Comparison of ENCODE assay signal across 8 cellular contexts in the genomic region with DNA sequence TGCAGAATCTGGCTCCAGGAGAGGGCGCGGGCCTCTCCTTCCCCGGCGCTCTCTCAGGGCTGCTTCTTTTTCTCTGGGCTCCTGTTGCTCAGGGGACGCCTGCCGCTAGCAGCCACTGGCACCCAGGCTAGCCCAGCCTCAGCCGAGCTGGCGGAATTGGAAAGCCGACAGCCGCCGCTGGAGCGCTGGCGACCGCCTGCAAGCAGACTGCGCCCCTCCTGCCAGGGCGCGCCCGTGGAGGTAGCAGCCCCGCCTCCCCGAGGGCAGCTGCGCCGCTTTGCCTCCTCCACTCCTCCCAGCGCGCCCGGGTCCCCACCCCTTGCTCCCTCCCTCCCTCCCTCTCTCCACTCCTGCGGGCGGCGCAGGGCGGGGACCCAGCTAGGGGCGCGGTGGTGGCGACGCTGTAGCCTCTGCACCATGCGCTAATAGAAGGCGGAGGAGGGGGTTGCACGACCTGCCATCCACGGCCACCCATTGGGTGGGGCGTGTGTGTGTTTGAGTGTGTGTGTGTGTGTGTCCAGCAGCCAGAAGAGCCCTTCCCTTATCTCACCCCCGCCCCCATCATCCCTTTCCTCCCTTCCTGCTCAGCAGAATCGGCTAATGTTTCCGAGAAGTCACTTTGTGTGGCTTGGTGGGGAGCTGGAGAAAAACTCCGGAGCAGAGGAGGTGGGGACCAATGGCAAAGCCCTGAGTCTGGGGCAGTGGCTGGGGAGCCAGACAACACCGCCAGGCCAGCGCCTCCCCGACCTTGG. TPM values are rescaled to one million over a fixed set of nuclear protein-coding genes. Genes with fewer than 3 reads are reported as not detected.
A peak's percentile ranks its signal among the peaks of the same experiment; 100 is the strongest.
DNase-seq lines count a peak whose midpoint lies in the region; TF ChIP-seq lines count a peak whose summit lies in the region.

SCN9A (minus strand) TSS at position 209 of the 752 bp plus-strand sequence. CDS start 64,188 bp downstream, outside the sequence.

- H3K27me3 ChIP-seq in DOHH2 (ENCODE audit: control insufficient read depth, low read length) (peaks cover 11% of the 10 kb centered on the region), H7 (ENCODE audit: control insufficient read depth, insufficient read depth, low read length) (peaks cover 3% of the 10 kb centered on the region; the same call in 1 of the 2 replicates), stomach (peaks cover 0 to 13% (median 0%) of the 10 kb centered on the region in 3 donors)

- no peaks in the 10 kb centered on the region for H4K20me1 ChIP-seq in DOHH2 (ENCODE audit: control insufficient read depth, insufficient read depth, low read depth, low read length)

- H3F3A ChIP-seq in DOHH2 (ENCODE audit: control insufficient read depth, insufficient read depth): no peaks in the 10 kb centered on the region

- TF ChIP-seq EP300 in stomach (IDR thresholded peaks at IDR 0.05): no peak

- no peaks in the 10 kb centered on the region for H3K9me2 ChIP-seq in DOHH2 (replicated peaks; ENCODE audit: control insufficient read depth, low read length)

- no peaks in the 10 kb centered on the region for H3K36me3 ChIP-seq in DOHH2 (ENCODE audit: control insufficient read depth, low read length)
- no peaks in the 10 kb centered on the region for H3K36me3 ChIP-seq in H7 (replicated peaks; ENCODE audit: control insufficient read depth, insufficient read depth, low read length)
- no peaks in the 10 kb centered on the region for H3K36me3 ChIP-seq in stomach

- 0 out of 2 replicates have a peak within 1 kb of the TSS, but pooled peaks have one; percentile 9 for H3K4me2 ChIP-seq in DOHH2 (ENCODE audit: low read length)

- intact Hi-C loops in stomach (cut with DNase I; ENCODE audit: low total_unique reads): no loop called here

- DNase-seq in H7: peak; percentile 89
- DNase-seq in NCI-H1436 (lab: John Stamatoyannopoulos, UW): peak; percentile 92
- peak; percentile 52 for DNase-seq in T1000 (lab: John Stamatoyannopoulos, UW)
- DNase-seq in epidermal melanocyte (ENCODE audit: insufficient read length, low spot score): peak; percentile 37
- peak; percentile 43 for DNase-seq in medulla oblongata (ENCODE audit: extremely low spot score)
- DNase-seq in stomach: peak; percentile 69
- no peak for DNase-seq in activated CD4-positive, CD25-positive, alpha-beta regulatory T cell (lab: John Stamatoyannopoulos, UW)

- WGBS in stomach, 5 donors: 0 to 1% (median 1%) methylated on average over 24 to 45 of the region's 45 CpGs

- TF ChIP-seq CTCF in DOHH2 (IDR thresholded peaks at IDR 0.05; ENCODE audit: low read depth, low read length, poor library complexity, severe bottlenecking): no peak
- no peak for TF ChIP-seq CTCF in stomach (IDR thresholded peaks at IDR 0.05)

- no peak for TF ChIP-seq POLR2A in stomach (IDR thresholded peaks at IDR 0.05)

- no peak within 1 kb of the TSS for H3K27ac ChIP-seq in DOHH2 (ENCODE audit: low read depth, low read length)
- H3K27ac ChIP-seq in stomach: peak within 1 kb of the TSS in 3 of 5 donors; percentile 8 to 63 (median 31)

- H3K79me2 ChIP-seq in DOHH2 (ENCODE audit: control insufficient read depth, low read length): no peaks in the 10 kb centered on the region

- H3K4me1 ChIP-seq in DOHH2 (ENCODE audit: control insufficient read depth, low read length) (no peaks in the 10 kb centered on the region), stomach (peaks cover 8 to 22% (median 17%) of the 10 kb centered on the region in 4 donors)

- no peak within 1 kb of the TSS for H3K4me3 ChIP-seq in DOHH2 (ENCODE audit: low read length)
- peak within 1 kb of the TSS; percentile 71 for H3K4me3 ChIP-seq in H7 (ENCODE audit: insufficient read depth, low read depth, low read length)
- peak within 1 kb of the TSS; percentile 52 to 70 (median 58) for H3K4me3 ChIP-seq in stomach

- no peaks in the 10 kb centered on the region for H3K9me3 ChIP-seq in DOHH2 (ENCODE audit: control insufficient read depth, insufficient read depth, low read length)
- H3K9me3 ChIP-seq in stomach: no peaks in the 10 kb centered on the region

RNA-seq across cellular contexts. Expression of gene SCN9A, which starts in this region (rescaled TPM):
- total RNA-seq in H7 (2014; rRNA removed; shearing (Covaris generic)): 0.90 and 0.92 TPM in 2 replicates
- 10 to 100 TPM in 2 of 5 donors, 1 to 10 TPM in 2, under 1 TPM in 1; 0.45 to 24.3 (median 3.9) TPM for total RNA-seq in stomach
- under 1 TPM; 0.12 to 0.28 (median 0.15) TPM for polyA plus RNA-seq in stomach

Comparison
In these comparisons a context has a peak if more than half of its experiments do, and no peak if none do; other contexts are left out.
1. Peak in DNase-seq and H3K4me3 ChIP-seq in H7; RNA of the gene not detected or under 1 TPM.
2. DNase-seq: peak in NCI-H1436 (single experiment), T1000 (single experiment), epidermal melanocyte (single experiment), medulla oblongata (single experiment) and stomach (single experiment); none in activated CD4-positive, CD25-positive, alpha-beta regulatory T cell (0 of 4).